Comparison of ENCODE assay signal across 30 cellular contexts in genomic region chr4:184906480-184907097, GRCh38.
"Had no signal": no experiment of that assay in that cellular context is flagged by ENCODE, and none has a peak within 500 bp of the region (broad histone marks: within the 10 kb centered on the region; RNA-seq: fewer than 3 reads in every experiment).

No MANE protein-coding gene starts in this region.

- H3K9ac ChIP-seq: neural progenitor cell had no signal

- H3K27ac ChIP-seq: adrenal gland, body of pancreas, cardiac muscle cell, coronary artery, dorsolateral prefrontal cortex, esophagus muscularis mucosa, foreskin keratinocyte, heart left ventricle, neural progenitor cell, right atrium auricular region, suprapubic skin, tibial artery, upper lobe of right lung had no signal

- H3K9me3 ChIP-seq: adrenal gland, right atrium auricular region, suprapubic skin, upper lobe of right lung had no signal

- H3K36me3 Mint-ChIP-seq: activated naive CD8-positive, alpha-beta T cell treated with anti-CD3 and anti-CD28 coated beads for 36 hours; immature natural killer cell; memory B cell; natural killer cell; neural progenitor cell had no signal

- H3K4me3 ChIP-seq: adrenal gland, body of pancreas, cardiac muscle cell, coronary artery, dorsolateral prefrontal cortex, esophagus muscularis mucosa, heart left ventricle, neural progenitor cell, right atrium auricular region, suprapubic skin, tibial artery, upper lobe of right lung had no signal

- H3K36me3 ChIP-seq: adrenal gland, cardiac muscle cell, esophagus muscularis mucosa, heart left ventricle, neural progenitor cell, right atrium auricular region, suprapubic skin, tibial artery, upper lobe of right lung had no signal

- FAIRE-seq: kidney had no signal

- H3K27me3 Mint-ChIP-seq: activated B cell treated with CpG ODN at 0.5 μM for 24 hours; activated CD4-positive, alpha-beta T cell treated with anti-CD3 and anti-CD28 coated beads for 36 hours; activated naive CD8-positive, alpha-beta T cell treated with anti-CD3 and anti-CD28 coated beads for 36 hours; memory B cell had no signal

- H3K4me2 ChIP-seq: neural progenitor cell had no signal

- ATAC-seq: activated CD8-positive, alpha-beta memory T cell treated with anti-CD3 and anti-CD28 coated beads, Interleukin-2, amount 10 ng/mL, durations not matched to agents 7 days and 5 days; activated CD8-positive, alpha-beta T cell treated with anti-CD3 and anti-CD28 coated beads, Interleukin-2, amount 10 ng/mL, durations not matched to agents 7 days and 5 days; effector memory CD8-positive, alpha-beta T cell; foreskin keratinocyte; heart left ventricle; natural killer cell had no signal

- H3K4me1 ChIP-seq: adrenal gland, body of pancreas, esophagus muscularis mucosa, foreskin keratinocyte, neural progenitor cell, right atrium auricular region, tibial artery, upper lobe of right lung had no signal

- H3K4me1 Mint-ChIP-seq: memory B cell had no signal

- H3K9me3 Mint-ChIP-seq: activated B cell treated with CpG ODN at 0.5 μM for 24 hours; activated T-cell treated with anti-CD3 and anti-CD28 coated beads, Interleukin-2, amount 50 U/mL, for 72 hours; effector memory CD8-positive, alpha-beta T cell; immature natural killer cell; memory B cell; natural killer cell had no signal

- H3K27ac Mint-ChIP-seq: activated B cell treated with CpG ODN at 0.5 μM for 24 hours; activated CD4-positive, alpha-beta T cell treated with anti-CD3 and anti-CD28 coated beads for 36 hours; activated CD8-positive, alpha-beta memory T cell treated with anti-CD3 and anti-CD28 coated beads, Interleukin-2, amount 10 ng/mL, durations not matched to agents 7 days and 5 days; activated CD8-positive, alpha-beta T cell treated with anti-CD3 and anti-CD28 coated beads, Interleukin-2, amount 10 ng/mL, durations not matched to agents 7 days and 5 days; activated naive CD8-positive, alpha-beta T cell treated with anti-CD3 and anti-CD28 coated beads for 36 hours; activated T-cell treated with anti-CD3 and anti-CD28 coated beads, Interleukin-2, amount 50 U/mL, for 72 hours; effector memory CD8-positive, alpha-beta T cell; immature natural killer cell; memory B cell; natural killer cell; neural progenitor cell; T-helper 2 cell treated with Interferon-gamma antibody and Interleukin-4, amounts not matched to agents 5 μg/mL and 100 μg/mL, for 36 hours had no signal

- H3K4me3 Mint-ChIP-seq: activated B cell treated with CpG ODN at 0.5 μM for 24 hours; activated CD4-positive, alpha-beta T cell treated with anti-CD3 and anti-CD28 coated beads for 36 hours; activated CD8-positive, alpha-beta memory T cell treated with anti-CD3 and anti-CD28 coated beads, Interleukin-2, amount 10 ng/mL, durations not matched to agents 7 days and 5 days; activated CD8-positive, alpha-beta T cell treated with anti-CD3 and anti-CD28 coated beads, Interleukin-2, amount 10 ng/mL, durations not matched to agents 7 days and 5 days; activated naive CD8-positive, alpha-beta T cell treated with anti-CD3 and anti-CD28 coated beads for 36 hours; activated T-cell treated with anti-CD3 and anti-CD28 coated beads, Interleukin-2, amount 50 U/mL, for 72 hours; effector memory CD8-positive, alpha-beta T cell; immature natural killer cell; memory B cell; natural killer cell; neural progenitor cell; T-helper 2 cell treated with Interferon-gamma antibody and Interleukin-4, amounts not matched to agents 5 μg/mL and 100 μg/mL, for 36 hours had no signal

- H3K27me3 ChIP-seq: adrenal gland, body of pancreas, cardiac muscle cell, esophagus muscularis mucosa, foreskin keratinocyte, heart left ventricle, neural progenitor cell, right atrium auricular region, suprapubic skin, tibial artery, upper lobe of right lung had no signal

- DNase-seq: activated B cell treated with CpG ODN at 0.5 μM for 24 hours; activated CD8-positive, alpha-beta memory T cell treated with anti-CD3 and anti-CD28 coated beads, Interleukin-2, amount 10 ng/mL, durations not matched to agents 7 days and 5 days; activated CD8-positive, alpha-beta T cell treated with anti-CD3 and anti-CD28 coated beads, Interleukin-2, amount 10 ng/mL, durations not matched to agents 7 days and 5 days; activated naive CD4-positive, alpha-beta T cell; activated naive CD8-positive, alpha-beta T cell treated with anti-CD3 and anti-CD28 coated beads for 36 hours; activated T-cell treated with anti-CD3 and anti-CD28 coated beads, Interleukin-2, amount 50 U/mL, for 72 hours; adrenal gland; aorta; body of pancreas; dorsolateral prefrontal cortex; effector memory CD8-positive, alpha-beta T cell; heart left ventricle; hypothalamus; immature natural killer cell; kidney; natural killer cell; stimulated activated CD4-positive, alpha-beta T cell treated with anti-CD3 and anti-CD28 coated beads, Interleukin-15, amount 100 ng/mL, for 24 hours; stimulated activated CD4-positive, alpha-beta T cell treated with anti-CD3 and anti-CD28 coated beads, Interleukin-2, amount 100 ng/mL, for 24 hours; tibial artery; upper lobe of right lung had no signal
